ENCODE assay signal across 8 cellular contexts in genomic region chr14:32075636-32076277, GRCh38. TPM values are rescaled to one million over a fixed set of nuclear protein-coding genes. Genes with fewer than 3 reads are reported as not detected.
DNase-seq lines count a peak whose midpoint lies in the region; ATAC-seq and TF ChIP-seq lines count a peak whose summit lies in the region.

No MANE protein-coding gene starts in this region.

- peak; percentile 29 for ATAC-seq in GM18867 (IDR thresholded peaks at IDR 0.05; ENCODE audit: unreplicated experiment)
- ATAC-seq in activated CD8-positive, alpha-beta T cell treated with anti-CD3 and anti-CD28 coated beads, Interleukin-2, amount 10 ng/mL, durations not matched to agents 7 days and 5 days: peak; percentile 41

- peak overlapping the region; percentile 80 for H2AFZ ChIP-seq in neural progenitor cell (replicated peaks)

- peaks cover 26% of the 10 kb centered on the region for H4K20me1 ChIP-seq in neural progenitor cell (ENCODE audit: low read depth)

- H3K4me3 ChIP-seq in AG09309 (ENCODE audit: control insufficient read depth, low read depth, low read length) (peak overlapping the region; percentile 59), neural progenitor cell (peak overlapping the region; percentile 80)

- peak overlapping the region; percentile 83 for H3K27ac Mint-ChIP-seq in activated CD8-positive, alpha-beta T cell treated with anti-CD3 and anti-CD28 coated beads, Interleukin-2, amount 10 ng/mL, durations not matched to agents 7 days and 5 days
- peak overlapping the region; percentile 97 for H3K27ac Mint-ChIP-seq in neural progenitor cell

- peaks cover 2% of the 10 kb centered on the region for H3K36me3 Mint-ChIP-seq in activated CD8-positive, alpha-beta T cell treated with anti-CD3 and anti-CD28 coated beads, Interleukin-2, amount 10 ng/mL, durations not matched to agents 7 days and 5 days (ENCODE audit: low read depth)
- H3K36me3 Mint-ChIP-seq in neural progenitor cell: no peaks in the 10 kb centered on the region

- POLR2A ChIA-PET in activated CD8-positive, alpha-beta T cell treated with anti-CD3 and anti-CD28 coated beads, Interleukin-2, amount 10 ng/mL, durations not matched to agents 7 days and 5 days (lab: Charles Lee): interaction anchor here (1.8 kb wide), 1 partner anchor 10 kb away, joined by 5 read pairs; no protein-coding TSS in a partner anchor

- H3K4me1 ChIP-seq in neural progenitor cell: peaks cover 17% of the 10 kb centered on the region

- H3K79me2 ChIP-seq in neural progenitor cell (ENCODE audit: low read depth): peaks cover 52% of the 10 kb centered on the region

- H3K27me3 Mint-ChIP-seq in activated CD8-positive, alpha-beta T cell treated with anti-CD3 and anti-CD28 coated beads, Interleukin-2, amount 10 ng/mL, durations not matched to agents 7 days and 5 days (ENCODE audit: low read depth): peaks cover 5% of the 10 kb centered on the region
- H3K27me3 Mint-ChIP-seq in neural progenitor cell (ENCODE audit: insufficient read depth, low read depth): peaks cover 13% of the 10 kb centered on the region

- H3K27ac ChIP-seq in neural progenitor cell: peak overlapping the region; percentile 90

- CTCF ChIA-PET in activated CD8-positive, alpha-beta T cell treated with anti-CD3 and anti-CD28 coated beads, Interleukin-2, amount 10 ng/mL, durations not matched to agents 7 days and 5 days (lab: Charles Lee): interaction anchor here (0.8 to 13.9 kb wide), 4 partner anchors 169 to 183 kb away, joined by 3 to 211 read pairs (median 3); no protein-coding TSS in a partner anchor

- no peaks in the 10 kb centered on the region for H3K36me3 ChIP-seq in neural progenitor cell

- no peaks in the 10 kb centered on the region for H3K9me3 ChIP-seq in neural progenitor cell (ENCODE audit: low read depth)

- H3K4me2 ChIP-seq in neural progenitor cell: peak overlapping the region; percentile 77

- peak overlapping the region; percentile 93 for H3K4me3 Mint-ChIP-seq in activated CD8-positive, alpha-beta T cell treated with anti-CD3 and anti-CD28 coated beads, Interleukin-2, amount 10 ng/mL, durations not matched to agents 7 days and 5 days
- H3K4me3 Mint-ChIP-seq in neural progenitor cell: peak overlapping the region; percentile 100

- H3F3A ChIP-seq in neural progenitor cell (ENCODE audit: low read depth): peaks cover 21% of the 10 kb centered on the region

- peaks cover 28% of the 10 kb centered on the region for H3K4me1 Mint-ChIP-seq in activated CD8-positive, alpha-beta T cell treated with anti-CD3 and anti-CD28 coated beads, Interleukin-2, amount 10 ng/mL, durations not matched to agents 7 days and 5 days (ENCODE audit: low read depth)
- peaks cover 26% of the 10 kb centered on the region for H3K4me1 Mint-ChIP-seq in neural progenitor cell

- no peaks in the 10 kb centered on the region for H3K9me3 Mint-ChIP-seq in activated CD8-positive, alpha-beta T cell treated with anti-CD3 and anti-CD28 coated beads, Interleukin-2, amount 10 ng/mL, durations not matched to agents 7 days and 5 days (ENCODE audit: insufficient read depth)
- H3K9me3 Mint-ChIP-seq in neural progenitor cell: no peaks in the 10 kb centered on the region

- DNase-seq in AG09309 (ENCODE audit: low read depth) (peak; percentile 20), HPDE6-E6E7 (ENCODE audit: extremely low spot score) (peak; percentile 32), germinal center (ENCODE audit: low spot score) (peak; percentile 53), neural progenitor cell (ENCODE audit: low spot score) (peak; percentile 52), cerebellar nuclear complex (lab: John Stamatoyannopoulos, UW) (no peak)
- peak; percentile 30 for DNase-seq in activated CD8-positive, alpha-beta T cell treated with anti-CD3 and anti-CD28 coated beads, Interleukin-2, amount 10 ng/mL, durations not matched to agents 7 days and 5 days
- no peak for DNase-seq in stimulated activated naive CD4-positive, alpha-beta T cell treated with Interleukin-2 at 50 U/mL for 16 hours (lab: John Stamatoyannopoulos, UW)

- H3K9ac ChIP-seq in neural progenitor cell: peak overlapping the region; percentile 21

- no peaks in the 10 kb centered on the region for H3K27me3 ChIP-seq in neural progenitor cell

- TF ChIP-seq CTCF in AG09309 (IDR thresholded peaks at IDR 0.05; ENCODE audit: control insufficient read depth, insufficient read depth, low read depth, low read length, missing control alignments) (no peak), neural progenitor cell (IDR thresholded peaks at IDR 0.05) (no peak)

RNA-seq across cellular contexts. Expression of gene ARHGAP5, which starts 1.3 kb away (rescaled TPM):
- total RNA-seq in activated CD8-positive, alpha-beta T cell treated with anti-CD3 and anti-CD28 coated beads, Interleukin-2, amount 10 ng/mL, durations not matched to agents 7 days and 5 days: 10 to 100 TPM; 29.1 to 29.5 TPM
- 131 and 202 TPM in 2 replicates for total RNA-seq in neural progenitor cell (ENCODE audit: low replicate concordance)

Comparison
In these comparisons a context has a peak if more than half of its experiments do, and no peak if none do; other contexts are left out.
1. DNase-seq: peak in AG09309 (single experiment), HPDE6-E6E7 (single experiment), activated CD8-positive, alpha-beta T cell treated with anti-CD3 and anti-CD28 coated beads, Interleukin-2, amount 10 ng/mL, durations not matched to agents 7 days and 5 days (single experiment), germinal center (single experiment) and neural progenitor cell (single experiment); none in cerebellar nuclear complex (0 of 2) and stimulated activated naive CD4-positive, alpha-beta T cell treated with Interleukin-2 at 50 U/mL for 16 hours (single experiment).